In genomic region chr9:125121156-125121555, GRCh38 we compare ENCODE assay signal across 16 cellular contexts. TPM values are rescaled to one million over a fixed set of nuclear protein-coding genes. Genes with fewer than 3 reads are reported as not detected.
DNase-seq lines count a peak whose midpoint lies in the region; ATAC-seq lines count a peak whose summit lies in the region.
"Had no signal": no experiment of that assay in that cellular context is flagged by ENCODE, and none has a peak within 500 bp of the region (broad histone marks: within the 10 kb centered on the region; RNA-seq: fewer than 3 reads in every experiment).

No MANE protein-coding gene starts in this region.

- DNase-seq in DMS153 (lab: John Stamatoyannopoulos, UW) (peak; percentile 26), DMS153 treated with DMSO at 0.1 percent for 48 hours (lab: John Stamatoyannopoulos, UW; ENCODE audit: unreplicated experiment) (no peak), HT1080 (ENCODE audit: low read depth) (peak; percentile 77), left kidney (ENCODE audit: low read depth, low spot score) (peak; percentile 12)
- no peak for DNase-seq in stimulated activated CD4-positive, alpha-beta T cell treated with anti-CD3 and anti-CD28 coated beads, Interleukin-12 subunit alpha, Interleukin-12 subunit beta, amount 100 ng/mL, for 4 hours
- DNase-seq: amygdala; CD4-positive, alpha-beta memory T cell; esophagus squamous epithelium; mesenchymal stem cell; NCI-H1092; NCI-H748 treated with DMSO at 0.1 percent for 48 hours; SHP77 treated with DMSO at 0.1 percent for 48 hours; stimulated activated naive CD8-positive, alpha-beta T cell treated with anti-CD3 and anti-CD28 coated beads, Interleukin-15, amount 100 ng/mL, for 72 hours had no signal

- H3K4me3 Mint-ChIP-seq in T-helper 1 cell treated with Interleukin-12 subunit alpha and Interleukin-12 subunit beta and Interleukin-4 antibody, amounts not matched to agents 30 μg/mL and 1 μg/mL, for 36 hours = peak overlapping the region; percentile 29

- ATAC-seq in GM19324 (IDR thresholded peaks at IDR 0.05; ENCODE audit: low FRiP score, unreplicated experiment) (no peak), HG03097 (IDR thresholded peaks at IDR 0.05; ENCODE audit: low FRiP score, unreplicated experiment) (no peak)
- ATAC-seq: stimulated activated naive CD8-positive, alpha-beta T cell treated with anti-CD3 and anti-CD28 coated beads, Interleukin-15, amount 100 ng/mL, for 72 hours had no signal

- no peaks in the 10 kb centered on the region for H3K9me3 Mint-ChIP-seq in T-helper 1 cell treated with Interleukin-12 subunit alpha and Interleukin-12 subunit beta and Interleukin-4 antibody, amounts not matched to agents 30 μg/mL and 1 μg/mL, for 36 hours
- H3K9me3 Mint-ChIP-seq: stimulated activated naive CD8-positive, alpha-beta T cell treated with anti-CD3 and anti-CD28 coated beads, Interleukin-15, amount 100 ng/mL, for 72 hours had no signal

- peak overlapping the region; percentile 60 for H3K27ac Mint-ChIP-seq in T-helper 1 cell treated with Interleukin-12 subunit alpha and Interleukin-12 subunit beta and Interleukin-4 antibody, amounts not matched to agents 30 μg/mL and 1 μg/mL, for 36 hours

- H3K27me3 Mint-ChIP-seq in T-helper 1 cell treated with Interleukin-12 subunit alpha and Interleukin-12 subunit beta and Interleukin-4 antibody, amounts not matched to agents 30 μg/mL and 1 μg/mL, for 36 hours (ENCODE audit: low read depth) = no peaks in the 10 kb centered on the region
- H3K27me3 Mint-ChIP-seq: stimulated activated naive CD8-positive, alpha-beta T cell treated with anti-CD3 and anti-CD28 coated beads, Interleukin-15, amount 100 ng/mL, for 72 hours had no signal

- peaks cover 35% of the 10 kb centered on the region for H3K4me1 Mint-ChIP-seq in T-helper 1 cell treated with Interleukin-12 subunit alpha and Interleukin-12 subunit beta and Interleukin-4 antibody, amounts not matched to agents 30 μg/mL and 1 μg/mL, for 36 hours (ENCODE audit: low read depth)

- peaks cover 9% of the 10 kb centered on the region for H3K36me3 Mint-ChIP-seq in T-helper 1 cell treated with Interleukin-12 subunit alpha and Interleukin-12 subunit beta and Interleukin-4 antibody, amounts not matched to agents 30 μg/mL and 1 μg/mL, for 36 hours (ENCODE audit: low read depth)

RNA-seq across cellular contexts. Expression of gene SCAI, which starts 22.2 kb away (rescaled TPM):
- total RNA-seq in HT1080 (2014; rRNA removed; shearing (Covaris generic)) = 3.5 and 7.3 TPM in 2 replicates
- 2.8 and 3.8 TPM in 2 replicates for polyA plus RNA-seq in HT1080 (2015; cell fraction: cytosol; rRNA removed)
- polyA plus RNA-seq in HT1080 (2015; cell fraction: nucleus; rRNA removed) = 5.0 and 8.5 TPM in 2 replicates

Comparison
In these comparisons a context has a peak if more than half of its experiments do, and no peak if none do; other contexts are left out.
1. DNase-seq: peak in DMS153 (single experiment), HT1080 (single experiment) and left kidney (single experiment); none in DMS153 treated with DMSO at 0.1 percent for 48 hours (single experiment) and stimulated activated CD4-positive, alpha-beta T cell treated with anti-CD3 and anti-CD28 coated beads, Interleukin-12 subunit alpha, Interleukin-12 subunit beta, amount 100 ng/mL, for 4 hours (single experiment).